ENCODE assay signal across 8 cellular contexts in genomic region chr7:100148559-100149328, GRCh38. TPM values are rescaled to one million over a fixed set of nuclear protein-coding genes. Genes with fewer than 3 reads are reported as not detected.
DNase-seq lines count a peak whose midpoint lies in the region; ATAC-seq and TF ChIP-seq lines count a peak whose summit lies in the region.

TSS of gene LAMTOR4 (plus strand) at chr7:100148918. CDS start at chr7:100148973, 55 bp downstream.

- DNase-seq in NCI-H748 treated with DMSO at 0.1 percent for 48 hours (lab: John Stamatoyannopoulos, UW) (peak; percentile 96), dedifferentiated amniotic fluid mesenchymal stem cell (ENCODE audit: extremely low spot score) (peak; percentile 98), left lobe of liver (ENCODE audit: low spot score) (peak; percentile 99)
- peak; percentile 88 to 98 for DNase-seq in activated CD4-positive, alpha-beta T cell treated with anti-CD3 and anti-CD28 coated beads, Interleukin-2, amount 50 U/mL, for 24 hours (ENCODE audit: low read depth in 1 of 2, low spot score in 1 of 2)
- DNase-seq in stimulated activated CD4-positive, alpha-beta T cell treated with anti-CD3 and anti-CD28 coated beads, Interleukin-2, amount 100 ng/mL, for 4 hours (ENCODE audit: low read depth), result peak; percentile 98

- peak; percentile 98 for ATAC-seq in GM19372 (IDR thresholded peaks at IDR 0.05; ENCODE audit: low read depth, unreplicated experiment)
- peak; percentile 98 for ATAC-seq in HG03558 (IDR thresholded peaks at IDR 0.05; ENCODE audit: extremely low read depth, unreplicated experiment)
- peak; percentile 96 for ATAC-seq in left lobe of liver

- H3K27ac ChIP-seq in C4-2B, result peak within 1 kb of the TSS; percentile 90

- TF ChIP-seq CTCF in C4-2B (conservative IDR thresholded peaks at IDR 0.05), result no peak

RNA-seq across cellular contexts. Expression of gene LAMTOR4, which starts in this region (rescaled TPM):
- 40.9 TPM for total RNA-seq in left lobe of liver

Comparison
In these comparisons a context has a peak if more than half of its experiments do, and no peak if none do; other contexts are left out.
1. Peak in every context shown above with its lines: DNase-seq, ATAC-seq and H3K27ac ChIP-seq.